Comparison of ENCODE assay signal across 8 cellular contexts in genomic region chr9:71249729-71250317, GRCh38.
A peak's percentile ranks its signal among the peaks of the same experiment; 100 is the strongest.
DNase-seq lines count a peak whose midpoint lies in the region; ATAC-seq and TF ChIP-seq lines count a peak whose summit lies in the region.

No MANE protein-coding gene starts in this region.

- POLR2A ChIA-PET in Caco-2 (lab: Charles Lee) (no interaction called here), OCI-LY7 (lab: Charles Lee) (no interaction called here)

- H3K9me3 ChIP-seq in Caco-2 (no peaks in the 10 kb centered on the region), OCI-LY7 (ENCODE audit: low read length) (no peaks in the 10 kb centered on the region)

- H3K27me3 Mint-ChIP-seq in Caco-2 (ENCODE audit: insufficient read depth, unreplicated experiment) = peaks cover 4% of the 10 kb centered on the region
- peaks cover 4% of the 10 kb centered on the region for H3K27me3 Mint-ChIP-seq in memory B cell

- CTCF ChIA-PET in Caco-2 (lab: Charles Lee) = interaction anchor here (1.2 kb wide), 1 partner anchor 610 kb away, joined by 3 read pairs; no protein-coding TSS in a partner anchor
- CTCF ChIA-PET in OCI-LY7 (lab: Charles Lee; ENCODE audit: unreplicated experiment) = no interaction called here

- ATAC-seq in GM19328 (IDR thresholded peaks at IDR 0.05; ENCODE audit: unreplicated experiment) (peak; percentile 83), HG03439 (IDR thresholded peaks at IDR 0.05; ENCODE audit: unreplicated experiment) (peak; percentile 70), memory B cell (ENCODE audit: low read depth) (peak; percentile 39)

- H3K27ac Mint-ChIP-seq in Caco-2 (ENCODE audit: unreplicated experiment) = no peak overlapping the region
- no peak overlapping the region for H3K27ac Mint-ChIP-seq in memory B cell

- no peaks in the 10 kb centered on the region for H3K9me2 ChIP-seq in OCI-LY7 (ENCODE audit: insufficient read depth, low read length)

- H3K4me3 ChIP-seq in Caco-2 (ENCODE audit: low read depth, low read length) = no peak overlapping the region
- no peak overlapping the region for H3K4me3 ChIP-seq in OCI-LY7 (ENCODE audit: low read depth, low read length, poor library complexity, severe bottlenecking)

- H2AFZ ChIP-seq in OCI-LY7 (ENCODE audit: low read length) = no peak overlapping the region

- H3K79me2 ChIP-seq in OCI-LY7 (ENCODE audit: insufficient read depth, low read depth, low read length) = no peaks in the 10 kb centered on the region

- no peak overlapping the region for H3K27ac ChIP-seq in OCI-LY7 (ENCODE audit: low read depth, low read length, poor library complexity, severe bottlenecking)

- H3K36me3 Mint-ChIP-seq in Caco-2 (ENCODE audit: insufficient read depth, unreplicated experiment) (no peaks in the 10 kb centered on the region), memory B cell (no peaks in the 10 kb centered on the region)

- intact Hi-C loops in Caco-2 (cut with micrococcal nuclease; ENCODE audit: unreplicated experiment) = loop anchor here (1.0 to 10.0 kb wide), 3 partner anchors 245 to 609 kb away; no protein-coding TSS in a partner anchor
- intact Hi-C loops in OCI-LY7 (cut with micrococcal nuclease; ENCODE audit: unreplicated experiment) = loop anchor here (2.0 to 10.0 kb wide), 2 partner anchors 325 to 609 kb away; no protein-coding TSS in a partner anchor

- BruUV-seq in Caco-2 (replicated peaks; lab: Mats Ljungman, UMichigan) (no TSS peak), OCI-LY7 (replicated peaks; lab: Mats Ljungman, UMichigan) (no TSS peak)

- DNase-seq in Caco-2 (peak; percentile 2 to 18), OCI-LY7 (ENCODE audit: low spot score) (peak; percentile 48), dermis microvascular lymphatic vessel endothelial cell (ENCODE audit: low read depth in 2 of 2) (peak; percentile 47 to 77), memory B cell (ENCODE audit: low spot score in 2 of 2) (no peak)
- no peak for DNase-seq in stimulated activated CD4-positive, alpha-beta T cell treated with anti-CD3 and anti-CD28 coated beads, Interleukin-15, amount 100 ng/mL, for 24 hours
- DNase-seq in stimulated activated naive CD4-positive, alpha-beta T cell treated with Interleukin-2 at 50 U/mL for 16 hours (lab: John Stamatoyannopoulos, UW) = no peak

- H3K36me3 ChIP-seq in Caco-2 (ENCODE audit: control insufficient read depth, insufficient read depth, low read length) (no peaks in the 10 kb centered on the region), OCI-LY7 (ENCODE audit: insufficient read depth, low read length) (no peaks in the 10 kb centered on the region)

- H3K4me3 Mint-ChIP-seq in Caco-2 (ENCODE audit: unreplicated experiment) = no peak overlapping the region
- no peak overlapping the region for H3K4me3 Mint-ChIP-seq in memory B cell

- H3K4me1 ChIP-seq in Caco-2 = no peaks in the 10 kb centered on the region
- H3K4me1 ChIP-seq in OCI-LY7 (ENCODE audit: insufficient read depth, low read length, poor library complexity, severe bottlenecking) = no peaks in the 10 kb centered on the region

- H3K4me2 ChIP-seq in OCI-LY7 (ENCODE audit: low read length) = no peak overlapping the region

- H3K4me1 Mint-ChIP-seq in Caco-2 (ENCODE audit: low read depth, unreplicated experiment) (no peaks in the 10 kb centered on the region), memory B cell (no peaks in the 10 kb centered on the region)

- no peaks in the 10 kb centered on the region for H3K27me3 ChIP-seq in Caco-2 (replicated peaks; ENCODE audit: control insufficient read depth, insufficient read depth, low read length)

- no peaks in the 10 kb centered on the region for H4K20me1 ChIP-seq in OCI-LY7 (ENCODE audit: insufficient read depth, low read length)

- H3K9me3 Mint-ChIP-seq in Caco-2 (ENCODE audit: unreplicated experiment) = no peaks in the 10 kb centered on the region
- H3K9me3 Mint-ChIP-seq in memory B cell = peaks cover 2% of the 10 kb centered on the region

- TF ChIP-seq CTCF in Caco-2 (IDR thresholded peaks at IDR 0.05; ENCODE audit: insufficient read depth in 1 of 2, low read depth in 1 of 2, low read length in 1 of 2, severe bottlenecking in 1 of 2, unreplicated experiment in 1 of 2) (peak in 1 of 2 experiments; percentile 39), OCI-LY7 (conservative IDR thresholded peaks at IDR 0.05; ENCODE audit: low read length) (peak; percentile 87)

Comparison
In these comparisons a context has a peak if more than half of its experiments do, and no peak if none do; other contexts are left out.
1. DNase-seq: peak in Caco-2 (2 of 2), OCI-LY7 (single experiment) and dermis microvascular lymphatic vessel endothelial cell (2 of 2); none in memory B cell (0 of 2), stimulated activated CD4-positive, alpha-beta T cell treated with anti-CD3 and anti-CD28 coated beads, Interleukin-15, amount 100 ng/mL, for 24 hours (single experiment) and stimulated activated naive CD4-positive, alpha-beta T cell treated with Interleukin-2 at 50 U/mL for 16 hours (single experiment).
2. Peak in every context shown above with its lines, with median percentiles within 50 percentile points of each other: ATAC-seq.